1 cellular context compared by ENCODE assay signal in the genomic region with DNA sequence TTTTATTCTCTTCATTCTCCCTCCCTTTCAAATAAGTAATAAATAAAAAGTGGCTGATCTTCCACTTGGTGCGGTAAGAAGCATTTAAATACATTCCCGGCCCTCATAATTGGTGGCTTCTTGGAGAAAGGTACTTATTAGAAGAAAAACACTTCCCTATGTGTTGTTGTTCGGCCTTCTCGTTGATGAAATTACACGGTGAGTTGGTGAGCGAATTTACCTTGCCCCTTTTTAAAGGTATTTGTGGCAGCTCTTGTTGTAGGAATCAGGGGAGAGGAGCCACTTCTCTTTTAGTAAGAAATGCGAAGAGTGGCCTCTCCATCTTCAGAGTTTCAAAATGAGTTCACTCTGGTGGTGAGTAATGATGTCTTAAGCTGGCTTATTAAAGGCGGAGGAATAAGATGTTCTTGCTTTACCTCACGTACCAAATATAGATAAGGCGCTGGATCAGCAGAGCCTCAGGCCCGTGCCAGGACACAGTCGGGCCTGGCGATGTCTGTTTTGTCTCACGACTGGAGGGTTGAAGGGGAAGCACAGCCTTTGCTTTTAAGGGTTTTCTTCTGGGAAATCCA.
A peak's percentile ranks its signal among the peaks of the same experiment; 100 is the strongest.
TF ChIP-seq lines count a peak whose summit lies in the region.

No MANE protein-coding gene starts in this region.

TF ChIP-seq in SK-N-SH, 30 proteins besides CTCF, POLR2A, EP300 and RAD21 (continued from another document):
- TF ChIP-seq MEF2A (IDR thresholded peaks at IDR 0.05; ENCODE audit: borderline replicate concordance, low read depth), result peak; percentile 89
